ENCODE assay signal across 23 cellular contexts in the genomic region with DNA sequence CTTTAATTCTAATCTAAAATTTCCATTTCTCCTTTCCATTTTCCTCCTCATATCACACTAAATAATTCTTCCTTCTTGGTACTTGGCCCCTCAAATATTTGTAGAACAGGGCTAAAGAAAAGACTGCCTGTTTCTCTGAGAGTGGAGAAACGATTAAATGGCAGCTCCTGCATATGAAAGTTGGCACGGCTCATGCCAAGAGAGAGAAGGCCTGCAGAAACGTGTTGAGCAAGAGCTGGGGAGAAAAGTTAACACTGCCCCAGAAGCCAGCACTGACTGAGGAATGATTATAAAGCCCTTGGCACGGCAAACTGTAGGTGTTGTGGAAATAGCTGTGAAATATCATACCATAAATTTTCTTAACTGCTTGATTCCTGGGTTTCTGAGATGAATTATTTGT. TPM values are rescaled to one million over a fixed set of nuclear protein-coding genes. Genes with fewer than 3 reads are reported as not detected.
DNase-seq lines count a peak whose midpoint lies in the region; ATAC-seq and TF ChIP-seq lines count a peak whose summit lies in the region.
"Had no signal": no experiment of that assay in that cellular context is flagged by ENCODE, and none has a peak within 500 bp of the region (broad histone marks: within the 10 kb centered on the region; RNA-seq: fewer than 3 reads in every experiment).

No MANE protein-coding gene starts in this region.

- H3K36me3 Mint-ChIP-seq in GM23338 (ENCODE audit: low read depth): no peaks in the 10 kb centered on the region; the same call in 2 of the 3 replicates
- H3K36me3 Mint-ChIP-seq: CD4-positive, alpha-beta memory T cell had no signal

- peaks cover 3% of the 10 kb centered on the region for H3K4me1 Mint-ChIP-seq in GM23338

- in situ Hi-C loops in gastrocnemius medialis (cut with MboI; ENCODE audit: low sequenced_read_pairs in 4 of 4): no loop called here

- H3K27me3 Mint-ChIP-seq in GM23338 (ENCODE audit: insufficient read depth, low read depth, poor library complexity): peaks cover 18% of the 10 kb centered on the region

- H3K27me3 ChIP-seq in GM23338 (ENCODE audit: insufficient read depth): peaks cover 31% of the 10 kb centered on the region
- no peaks in the 10 kb centered on the region for H3K27me3 ChIP-seq in ascending aorta
- H3K27me3 ChIP-seq in liver (ENCODE audit: control insufficient read depth in 4 of 4, insufficient read depth in 4 of 4, low read length in 3 of 4): no peaks in the 10 kb centered on the region
- H3K27me3 ChIP-seq in gastrocnemius medialis: peaks cover 0 to 2% (median 0%) of the 10 kb centered on the region in 3 donors
- H3K27me3 ChIP-seq: cardiac muscle cell had no signal

- DNase-seq in GM23338 (ENCODE audit: low spot score) (no peak), ascending aorta (ENCODE audit: low spot score in 2 of 2) (peak in 1 of 2 donors; percentile 76), gastrocnemius medialis (peak in 1 of 2 donors; percentile 73)
- no peak for DNase-seq in activated CD4-positive, alpha-beta T cell treated with anti-CD3 and anti-CD28 coated beads, Interleukin-2, amount 50 U/mL, for 1 hour
- DNase-seq: activated B cell treated with CpG ODN at 0.5 μM for 24 hours; activated CD4-positive, alpha-beta memory T cell treated with anti-CD3 and anti-CD28 coated beads, Interleukin-2, amount 10 ng/mL, durations not matched to agents 7 days and 5 days; activated gamma-delta T cell treated with Interleukin-2 at 50 U/mL for 16 hours; CD4-positive, alpha-beta memory T cell; foreskin melanocyte; GDM1; hippocampal formation; Kasumi-1; lower lobe of right lung; NCI-H1048; NCI-H187 treated with DMSO at 0.1 percent for 48 hours; SW 1271 had no signal

- H3K9ac ChIP-seq in liver (ENCODE audit: low read depth in 1 of 2, low read length in 2 of 2): no peak overlapping the region

- H4K20me1 ChIP-seq in GM23338 (replicated peaks; ENCODE audit: insufficient read depth): no peaks in the 10 kb centered on the region

- H3K4me3 Mint-ChIP-seq in GM23338: no peak overlapping the region
- H3K4me3 Mint-ChIP-seq: activated B cell treated with CpG ODN at 0.5 μM for 24 hours; activated CD4-positive, alpha-beta memory T cell treated with anti-CD3 and anti-CD28 coated beads, Interleukin-2, amount 10 ng/mL, durations not matched to agents 7 days and 5 days; CD4-positive, alpha-beta memory T cell had no signal

- H3K4me1 ChIP-seq in GM23338 (ENCODE audit: insufficient read depth) (0 out of 2 replicates have a peak, but pooled peaks cover 4% of the 10 kb centered on the region), ascending aorta (peaks cover 0 to 13% of the 10 kb centered on the region in 2 donors), liver (ENCODE audit: control insufficient read depth in 4 of 4, insufficient read depth in 4 of 4, low read length in 3 of 4) (peaks cover 4 to 17% (median 11%) of the 10 kb centered on the region in 4 donors), gastrocnemius medialis (peaks cover 5 to 16% of the 10 kb centered on the region in 2 donors)

- H3K36me3 ChIP-seq in GM23338 (ENCODE audit: insufficient read depth) (no peaks in the 10 kb centered on the region), ascending aorta (peaks cover 0 to 5% of the 10 kb centered on the region in 2 donors), liver (ENCODE audit: control insufficient read depth in 4 of 4, insufficient read depth in 3 of 4, low read depth in 1 of 4, low read length in 3 of 4) (no peaks in the 10 kb centered on the region), gastrocnemius medialis (no peaks in the 10 kb centered on the region)
- H3K36me3 ChIP-seq: cardiac muscle cell, lower lobe of right lung, neutrophil had no signal

- H3K9me3 Mint-ChIP-seq in GM23338: no peaks in the 10 kb centered on the region; the same call in 2 of the 3 replicates
- H3K9me3 Mint-ChIP-seq: activated B cell treated with CpG ODN at 0.5 μM for 24 hours; activated CD4-positive, alpha-beta memory T cell treated with anti-CD3 and anti-CD28 coated beads, Interleukin-2, amount 10 ng/mL, durations not matched to agents 7 days and 5 days had no signal

- H3K9me3 ChIP-seq in ascending aorta (no peaks in the 10 kb centered on the region), liver (ENCODE audit: control insufficient read depth in 4 of 4, low read length in 3 of 4) (no peaks in the 10 kb centered on the region), gastrocnemius medialis (no peaks in the 10 kb centered on the region)
- H3K9me3 ChIP-seq: lower lobe of right lung, neutrophil had no signal

- 32% methylated on average over 4 of the region's 4 CpGs for WGBS in liver

- H3K27ac Mint-ChIP-seq in GM23338: no peak overlapping the region
- H3K27ac Mint-ChIP-seq: activated B cell treated with CpG ODN at 0.5 μM for 24 hours; activated CD4-positive, alpha-beta memory T cell treated with anti-CD3 and anti-CD28 coated beads, Interleukin-2, amount 10 ng/mL, durations not matched to agents 7 days and 5 days; CD4-positive, alpha-beta memory T cell had no signal

- intact Hi-C loops in ascending aorta (cut with DNase I): loop anchor here (5.0 kb wide), 1 partner anchor 70 kb away; no protein-coding TSS in a partner anchor
- intact Hi-C loops in gastrocnemius medialis (cut with DNase I; ENCODE audit: low total_unique reads): loop anchor here (5.0 to 10.0 kb wide), 2 partner anchors 45 to 173 kb away; a partner anchor contains a TSS

- peak in 1 of 2 donors; percentile 36 for TF ChIP-seq RAD21 in liver (IDR thresholded peaks at IDR 0.05)

- H3F3A ChIP-seq in GM23338 (replicated peaks; ENCODE audit: low read depth): 0 out of 2 replicates have a peak, but pooled peaks cover 4% of the 10 kb centered on the region

- ATAC-seq in GM23338: no peak
- peak in 1 of 2 donors; percentile 82 for ATAC-seq in gastrocnemius medialis
- no peak for ATAC-seq in HG02623 (IDR thresholded peaks at IDR 0.05; ENCODE audit: unreplicated experiment)
- no peak for ATAC-seq in GM21515 (IDR thresholded peaks at IDR 0.05; ENCODE audit: unreplicated experiment)
- ATAC-seq: HCT116, lower lobe of right lung had no signal

- TF ChIP-seq CTCF in GM23338 (conservative IDR thresholded peaks at IDR 0.05; ENCODE audit: low read depth in 2 of 2): no peak
- TF ChIP-seq CTCF in ascending aorta (IDR thresholded peaks at IDR 0.05): no peak
- TF ChIP-seq CTCF in liver (IDR thresholded peaks at IDR 0.05; ENCODE audit: low read depth, low read length, missing input control): no peak
- TF ChIP-seq CTCF in gastrocnemius medialis (IDR thresholded peaks at IDR 0.05 in 4 of 5, conservative IDR thresholded peaks at IDR 0.05 in 1 of 5): no peak

- no peak overlapping the region for H3K4me3 ChIP-seq in GM23338
- peak overlapping the region in 1 of 2 donors; percentile 25 for H3K4me3 ChIP-seq in ascending aorta
- no peak overlapping the region for H3K4me3 ChIP-seq in liver (ENCODE audit: low read depth in 1 of 3, low read length in 3 of 3)
- H3K4me3 ChIP-seq in gastrocnemius medialis: no peak overlapping the region
- H3K4me3 ChIP-seq: cardiac muscle cell, lower lobe of right lung had no signal

- H3K79me2 ChIP-seq in GM23338 (replicated peaks; ENCODE audit: insufficient read depth): no peaks in the 10 kb centered on the region

- peak overlapping the region; percentile 53; the same call in 1 of the 2 replicates for H2AFZ ChIP-seq in GM23338

- H3K27ac ChIP-seq in GM23338 (ENCODE audit: low read depth) (no peak overlapping the region), ascending aorta (peak overlapping the region; percentile 78 to 83), liver (ENCODE audit: low read depth in 1 of 2, low read length in 2 of 2) (no peak overlapping the region), gastrocnemius medialis (peak overlapping the region in 3 of 4 donors; percentile 16 to 57 (median 19))
- H3K27ac ChIP-seq: cardiac muscle cell, epithelial cell of prostate, lower lobe of right lung, neutrophil had no signal

- no peak for TF ChIP-seq POLR2A in gastrocnemius medialis (IDR thresholded peaks at IDR 0.05)

- H3K9me2 ChIP-seq in GM23338 (ENCODE audit: insufficient read depth): no peaks in the 10 kb centered on the region

- no peak overlapping the region for H3K4me2 ChIP-seq in GM23338

TF ChIP-seq in GM23338, 12 proteins besides CTCF, POLR2A, EP300 and RAD21 (continues in another document):
- TF ChIP-seq EZH2 (IDR thresholded peaks at IDR 0.05; ENCODE audit: low read depth, unreplicated experiment) (no peak), POLR2AphosphoS5 (IDR thresholded peaks at IDR 0.05; ENCODE audit: low read depth) (no peak), JUNB (IDR thresholded peaks at IDR 0.05; ENCODE audit: unreplicated experiment) (no peak)

TF ChIP-seq in liver, 16 proteins besides CTCF, POLR2A, EP300 and RAD21:
- TF ChIP-seq HNF4A (conservative IDR thresholded peaks at IDR 0.05): peak in 1 of 2 donors; percentile 10
- no peak for TF ChIP-seq RXRA (IDR thresholded peaks at IDR 0.05)
- peak; percentile 9 for TF ChIP-seq SP1 (IDR thresholded peaks at IDR 0.05)
- TF ChIP-seq YY1 (IDR thresholded peaks at IDR 0.05): peak; percentile 62

RNA-seq across cellular contexts. Expression of a gene that starts 4.4 kb away (rescaled TPM):
- 0.52 and 1.0 TPM in 2 replicates for total RNA-seq in GM23338 (2014; rRNA removed; shearing (Covaris generic))
- polyA plus RNA-seq in GM23338 (2016; fragmentation: Nextera tagmentation; extraction: Ambion mirVana): 1.2 and 1.5 TPM in 2 replicates
- 42.5 TPM for total RNA-seq in ascending aorta
- total RNA-seq in liver: under 1 TPM; 0.17 to 0.47 TPM
- 1 to 10 TPM in 1 of 2 donors, under 1 TPM in 1; 0.61 to 1.0 TPM for polyA plus RNA-seq in liver
- 10 to 100 TPM in 1 of 4 donors, 1 to 10 TPM in 3; 1.3 to 31.3 (median 4.3) TPM for total RNA-seq in gastrocnemius medialis
- total RNA-seq: activated B cell treated with CpG ODN at 0.5 μM for 24 hours; activated CD4-positive, alpha-beta memory T cell treated with anti-CD3 and anti-CD28 coated beads, Interleukin-2, amount 10 ng/mL, durations not matched to agents 7 days and 5 days; CD4-positive, alpha-beta memory T cell had no signal

Comparison
In these comparisons a context has a peak if more than half of its experiments do, and no peak if none do; other contexts are left out.
1. H3K27ac ChIP-seq: peak in ascending aorta (2 of 2) and gastrocnemius medialis (3 of 4); none in GM23338 (single experiment) and liver (0 of 2).